Comparison of ENCODE assay signal across 22 cellular contexts in genomic region chr5:178673801-178674200, GRCh38. TPM values are rescaled to one million over a fixed set of nuclear protein-coding genes. Genes with fewer than 3 reads are reported as not detected.
DNase-seq lines count a peak whose midpoint lies in the region; ATAC-seq and TF ChIP-seq lines count a peak whose summit lies in the region.
"Had no signal": no experiment of that assay in that cellular context is flagged by ENCODE, and none has a peak within 500 bp of the region (broad histone marks: within the 10 kb centered on the region; RNA-seq: fewer than 3 reads in every experiment).

No MANE protein-coding gene starts in this region.

- intact Hi-C loops in CD8-positive, alpha-beta T cell (cut with DNase I, micrococcal nuclease) = no loop called here

- no peak overlapping the region for H3K4me3 Mint-ChIP-seq in chondrocyte (ENCODE audit: unreplicated experiment)
- H3K4me3 Mint-ChIP-seq in CD8-positive, alpha-beta T cell = no peak overlapping the region

- no peaks in the 10 kb centered on the region for H3K9me3 ChIP-seq in CD8-positive, alpha-beta T cell (ENCODE audit: low read length)
- H3K9me3 ChIP-seq: Peyer's patch, SK-N-SH had no signal

- CTCF ChIA-PET in CD8-positive, alpha-beta T cell (lab: Charles Lee) = no interaction called here

- H3K4me1 ChIP-seq in CD8-positive, alpha-beta T cell (ENCODE audit: insufficient read depth, low read length) = no peaks in the 10 kb centered on the region
- H3K4me1 ChIP-seq: Peyer's patch had no signal

- POLR2A ChIA-PET in CD8-positive, alpha-beta T cell (lab: Charles Lee) = no interaction called here

- no peaks in the 10 kb centered on the region for H3K36me3 ChIP-seq in CD8-positive, alpha-beta T cell (ENCODE audit: insufficient read depth, low read length)
- H3K36me3 ChIP-seq: Peyer's patch had no signal

- peaks cover 37% of the 10 kb centered on the region for H3K4me1 Mint-ChIP-seq in chondrocyte (ENCODE audit: low read depth)
- H3K4me1 Mint-ChIP-seq in CD8-positive, alpha-beta T cell (ENCODE audit: low read depth) = no peaks in the 10 kb centered on the region

- H3K27me3 Mint-ChIP-seq in chondrocyte (ENCODE audit: low read depth) = no peaks in the 10 kb centered on the region
- peaks cover 5% of the 10 kb centered on the region for H3K27me3 Mint-ChIP-seq in CD8-positive, alpha-beta T cell (ENCODE audit: low read depth)

- H3K4me3 ChIP-seq in CD8-positive, alpha-beta T cell (ENCODE audit: low read depth, low read length) = no peak overlapping the region
- H3K4me3 ChIP-seq: GM12878, Peyer's patch had no signal

- DNase-seq in DMS 273 (lab: John Stamatoyannopoulos, UW; ENCODE audit: unreplicated experiment) (peak; percentile 12), DMS 273 treated with DMSO at 0.1 percent for 48 hours (lab: John Stamatoyannopoulos, UW) (no peak), EL (peak; percentile 12), NCI-H69 (lab: John Stamatoyannopoulos, UW) (peak; percentile 48), chondrocyte (ENCODE audit: low spot score) (no peak)
- no peak for DNase-seq in activated CD4-positive, CD25-positive, alpha-beta regulatory T cell (lab: John Stamatoyannopoulos, UW)
- DNase-seq in CD8-positive, alpha-beta T cell = no peak
- DNase-seq: AML-193; GOT3; KG1; NCI-H1436 treated with DMSO at 0.1 percent for 48 hours; NCI-H2029; NCI-H2227 treated with DMSO at 0.1 percent for 48 hours; NCI-H524 treated with DMSO at 0.1 percent for 48 hours; NK-92 treated with Interleukin-12 subunit alpha and Interleukin-12 subunit beta, amount 100 ng/mL, for 24 hours; Peyer's patch; SK-N-SH had no signal

- no peak overlapping the region for H3K27ac ChIP-seq in CD8-positive, alpha-beta T cell (ENCODE audit: low read depth, low read length)
- H3K27ac ChIP-seq: 22Rv1, C4-2B, Peyer's patch had no signal

- H3K27me3 ChIP-seq in CD8-positive, alpha-beta T cell (ENCODE audit: insufficient read depth, low read length) = no peaks in the 10 kb centered on the region
- H3K27me3 ChIP-seq: Peyer's patch had no signal

- H3K9me3 Mint-ChIP-seq in chondrocyte (ENCODE audit: low read depth) = peaks cover 18% of the 10 kb centered on the region
- no peaks in the 10 kb centered on the region for H3K9me3 Mint-ChIP-seq in CD8-positive, alpha-beta T cell

- H3K36me3 Mint-ChIP-seq in chondrocyte (ENCODE audit: low read depth) = peaks cover 2% of the 10 kb centered on the region
- no peaks in the 10 kb centered on the region for H3K36me3 Mint-ChIP-seq in CD8-positive, alpha-beta T cell

- peak overlapping the region; percentile 74 for H3K27ac Mint-ChIP-seq in chondrocyte (ENCODE audit: unreplicated experiment)
- H3K27ac Mint-ChIP-seq in CD8-positive, alpha-beta T cell = no peak overlapping the region

- no peak for TF ChIP-seq CTCF in chondrocyte (IDR thresholded peaks at IDR 0.05)
- TF ChIP-seq CTCF in CD8-positive, alpha-beta T cell (IDR thresholded peaks at IDR 0.05) = no peak

- no peak for ATAC-seq in HG02852 (IDR thresholded peaks at IDR 0.05; ENCODE audit: unreplicated experiment)
- no peak for ATAC-seq in CD8-positive, alpha-beta T cell
- ATAC-seq: GM12878, Right ventricle myocardium inferior had no signal

RNA-seq across cellular contexts. Expression of gene CLK4, which starts 47.0 kb away (rescaled TPM):
- 19.9 to 28.1 TPM (median 21.8 TPM) in 3 replicates for total RNA-seq in chondrocyte
- 100 to 1,000 TPM; 104 to 106 TPM for total RNA-seq in CD8-positive, alpha-beta T cell

RNA-seq across cellular contexts. Expression of gene ZNF354A, which starts 56.7 kb away (rescaled TPM):
- total RNA-seq in chondrocyte = 12.6 to 13.5 TPM (median 13.4 TPM) in 3 replicates
- 1 to 10 TPM; 5.3 to 6.8 TPM for total RNA-seq in CD8-positive, alpha-beta T cell

Comparison
In these comparisons a context has a peak if more than half of its experiments do, and no peak if none do; other contexts are left out.
1. DNase-seq: peak in DMS 273 (single experiment), EL (single experiment) and NCI-H69 (single experiment); none in DMS 273 treated with DMSO at 0.1 percent for 48 hours (single experiment), chondrocyte (single experiment), activated CD4-positive, CD25-positive, alpha-beta regulatory T cell (0 of 4) and CD8-positive, alpha-beta T cell (0 of 7).